ENCODE assay signal across 1 cellular context in the genomic region with DNA sequence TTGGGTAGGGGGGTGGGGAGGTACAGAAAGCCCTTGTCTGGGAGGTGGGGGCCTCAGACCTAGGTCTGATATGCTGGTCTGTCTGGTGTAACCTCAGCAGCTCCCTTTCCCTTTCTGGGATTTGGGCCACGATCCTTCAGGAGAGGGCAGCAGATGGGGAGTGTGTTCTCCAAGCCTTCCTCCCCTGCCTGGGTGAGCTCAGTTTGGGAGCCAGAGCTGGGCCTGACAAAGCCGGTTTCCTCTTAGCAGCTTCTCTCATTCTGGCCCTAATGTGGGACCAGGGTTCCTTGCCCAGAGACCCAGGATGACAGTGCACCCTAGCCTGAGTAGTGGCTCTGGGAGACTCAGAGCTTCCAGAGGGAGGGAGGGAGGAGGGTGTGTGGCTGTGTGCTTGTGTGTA.
TF ChIP-seq lines count a peak whose summit lies in the region.

No MANE protein-coding gene starts in this region.

TF ChIP-seq in H1, 55 proteins besides CTCF, POLR2A, EP300 and RAD21 (continued from another document):
- TF ChIP-seq, protein P1, sequence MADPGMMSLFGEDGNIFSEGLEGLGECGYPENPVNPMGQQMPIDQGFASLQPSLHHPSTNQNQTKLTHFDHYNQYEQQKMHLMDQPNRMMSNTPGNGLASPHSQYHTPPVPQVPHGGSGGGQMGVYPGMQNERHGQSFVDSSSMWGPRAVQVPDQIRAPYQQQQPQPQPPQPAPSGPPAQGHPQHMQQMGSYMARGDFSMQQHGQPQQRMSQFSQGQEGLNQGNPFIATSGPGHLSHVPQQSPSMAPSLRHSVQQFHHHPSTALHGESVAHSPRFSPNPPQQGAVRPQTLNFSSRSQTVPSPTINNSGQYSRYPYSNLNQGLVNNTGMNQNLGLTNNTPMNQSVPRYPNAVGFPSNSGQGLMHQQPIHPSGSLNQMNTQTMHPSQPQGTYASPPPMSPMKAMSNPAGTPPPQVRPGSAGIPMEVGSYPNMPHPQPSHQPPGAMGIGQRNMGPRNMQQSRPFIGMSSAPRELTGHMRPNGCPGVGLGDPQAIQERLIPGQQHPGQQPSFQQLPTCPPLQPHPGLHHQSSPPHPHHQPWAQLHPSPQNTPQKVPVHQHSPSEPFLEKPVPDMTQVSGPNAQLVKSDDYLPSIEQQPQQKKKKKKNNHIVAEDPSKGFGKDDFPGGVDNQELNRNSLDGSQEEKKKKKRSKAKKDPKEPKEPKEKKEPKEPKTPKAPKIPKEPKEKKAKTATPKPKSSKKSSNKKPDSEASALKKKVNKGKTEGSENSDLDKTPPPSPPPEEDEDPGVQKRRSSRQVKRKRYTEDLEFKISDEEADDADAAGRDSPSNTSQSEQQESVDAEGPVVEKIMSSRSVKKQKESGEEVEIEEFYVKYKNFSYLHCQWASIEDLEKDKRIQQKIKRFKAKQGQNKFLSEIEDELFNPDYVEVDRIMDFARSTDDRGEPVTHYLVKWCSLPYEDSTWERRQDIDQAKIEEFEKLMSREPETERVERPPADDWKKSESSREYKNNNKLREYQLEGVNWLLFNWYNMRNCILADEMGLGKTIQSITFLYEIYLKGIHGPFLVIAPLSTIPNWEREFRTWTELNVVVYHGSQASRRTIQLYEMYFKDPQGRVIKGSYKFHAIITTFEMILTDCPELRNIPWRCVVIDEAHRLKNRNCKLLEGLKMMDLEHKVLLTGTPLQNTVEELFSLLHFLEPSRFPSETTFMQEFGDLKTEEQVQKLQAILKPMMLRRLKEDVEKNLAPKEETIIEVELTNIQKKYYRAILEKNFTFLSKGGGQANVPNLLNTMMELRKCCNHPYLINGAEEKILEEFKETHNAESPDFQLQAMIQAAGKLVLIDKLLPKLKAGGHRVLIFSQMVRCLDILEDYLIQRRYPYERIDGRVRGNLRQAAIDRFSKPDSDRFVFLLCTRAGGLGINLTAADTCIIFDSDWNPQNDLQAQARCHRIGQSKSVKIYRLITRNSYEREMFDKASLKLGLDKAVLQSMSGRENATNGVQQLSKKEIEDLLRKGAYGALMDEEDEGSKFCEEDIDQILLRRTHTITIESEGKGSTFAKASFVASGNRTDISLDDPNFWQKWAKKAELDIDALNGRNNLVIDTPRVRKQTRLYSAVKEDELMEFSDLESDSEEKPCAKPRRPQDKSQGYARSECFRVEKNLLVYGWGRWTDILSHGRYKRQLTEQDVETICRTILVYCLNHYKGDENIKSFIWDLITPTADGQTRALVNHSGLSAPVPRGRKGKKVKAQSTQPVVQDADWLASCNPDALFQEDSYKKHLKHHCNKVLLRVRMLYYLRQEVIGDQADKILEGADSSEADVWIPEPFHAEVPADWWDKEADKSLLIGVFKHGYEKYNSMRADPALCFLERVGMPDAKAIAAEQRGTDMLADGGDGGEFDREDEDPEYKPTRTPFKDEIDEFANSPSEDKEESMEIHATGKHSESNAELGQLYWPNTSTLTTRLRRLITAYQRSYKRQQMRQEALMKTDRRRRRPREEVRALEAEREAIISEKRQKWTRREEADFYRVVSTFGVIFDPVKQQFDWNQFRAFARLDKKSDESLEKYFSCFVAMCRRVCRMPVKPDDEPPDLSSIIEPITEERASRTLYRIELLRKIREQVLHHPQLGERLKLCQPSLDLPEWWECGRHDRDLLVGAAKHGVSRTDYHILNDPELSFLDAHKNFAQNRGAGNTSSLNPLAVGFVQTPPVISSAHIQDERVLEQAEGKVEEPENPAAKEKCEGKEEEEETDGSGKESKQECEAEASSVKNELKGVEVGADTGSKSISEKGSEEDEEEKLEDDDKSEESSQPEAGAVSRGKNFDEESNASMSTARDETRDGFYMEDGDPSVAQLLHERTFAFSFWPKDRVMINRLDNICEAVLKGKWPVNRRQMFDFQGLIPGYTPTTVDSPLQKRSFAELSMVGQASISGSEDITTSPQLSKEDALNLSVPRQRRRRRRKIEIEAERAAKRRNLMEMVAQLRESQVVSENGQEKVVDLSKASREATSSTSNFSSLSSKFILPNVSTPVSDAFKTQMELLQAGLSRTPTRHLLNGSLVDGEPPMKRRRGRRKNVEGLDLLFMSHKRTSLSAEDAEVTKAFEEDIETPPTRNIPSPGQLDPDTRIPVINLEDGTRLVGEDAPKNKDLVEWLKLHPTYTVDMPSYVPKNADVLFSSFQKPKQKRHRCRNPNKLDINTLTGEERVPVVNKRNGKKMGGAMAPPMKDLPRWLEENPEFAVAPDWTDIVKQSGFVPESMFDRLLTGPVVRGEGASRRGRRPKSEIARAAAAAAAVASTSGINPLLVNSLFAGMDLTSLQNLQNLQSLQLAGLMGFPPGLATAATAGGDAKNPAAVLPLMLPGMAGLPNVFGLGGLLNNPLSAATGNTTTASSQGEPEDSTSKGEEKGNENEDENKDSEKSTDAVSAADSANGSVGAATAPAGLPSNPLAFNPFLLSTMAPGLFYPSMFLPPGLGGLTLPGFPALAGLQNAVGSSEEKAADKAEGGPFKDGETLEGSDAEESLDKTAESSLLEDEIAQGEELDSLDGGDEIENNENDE (IDR thresholded peaks at IDR 0.05; ENCODE audit: insufficient replicate concordance, low read length) = no peak
- TF ChIP-seq RBBP5 (IDR thresholded peaks at IDR 0.05; ENCODE audit: borderline replicate concordance, low read depth, low read length) (no peak), RFX5 (IDR thresholded peaks at IDR 0.05; ENCODE audit: borderline replicate concordance, low read depth, low read length) (no peak), SP1 (IDR thresholded peaks at IDR 0.05; ENCODE audit: low read depth, low read length) (no peak), SRF (IDR thresholded peaks at IDR 0.05; ENCODE audit: low read depth, low read length) (no peak), CEBPB (IDR thresholded peaks at IDR 0.05; ENCODE audit: low read depth, low read length) (no peak), JUN (IDR thresholded peaks at IDR 0.05; ENCODE audit: low read depth, low read length) (no peak), SP2 (IDR thresholded peaks at IDR 0.05; ENCODE audit: low read length) (no peak), BRCA1 (IDR thresholded peaks at IDR 0.05; ENCODE audit: low read depth, low read length) (no peak)
- TF ChIP-seq, protein P2, sequence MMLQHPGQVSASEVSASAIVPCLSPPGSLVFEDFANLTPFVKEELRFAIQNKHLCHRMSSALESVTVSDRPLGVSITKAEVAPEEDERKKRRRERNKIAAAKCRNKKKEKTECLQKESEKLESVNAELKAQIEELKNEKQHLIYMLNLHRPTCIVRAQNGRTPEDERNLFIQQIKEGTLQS (IDR thresholded peaks at IDR 0.05; ENCODE audit: insufficient read depth, low read depth, low read length) = no peak
